In the genomic region with DNA sequence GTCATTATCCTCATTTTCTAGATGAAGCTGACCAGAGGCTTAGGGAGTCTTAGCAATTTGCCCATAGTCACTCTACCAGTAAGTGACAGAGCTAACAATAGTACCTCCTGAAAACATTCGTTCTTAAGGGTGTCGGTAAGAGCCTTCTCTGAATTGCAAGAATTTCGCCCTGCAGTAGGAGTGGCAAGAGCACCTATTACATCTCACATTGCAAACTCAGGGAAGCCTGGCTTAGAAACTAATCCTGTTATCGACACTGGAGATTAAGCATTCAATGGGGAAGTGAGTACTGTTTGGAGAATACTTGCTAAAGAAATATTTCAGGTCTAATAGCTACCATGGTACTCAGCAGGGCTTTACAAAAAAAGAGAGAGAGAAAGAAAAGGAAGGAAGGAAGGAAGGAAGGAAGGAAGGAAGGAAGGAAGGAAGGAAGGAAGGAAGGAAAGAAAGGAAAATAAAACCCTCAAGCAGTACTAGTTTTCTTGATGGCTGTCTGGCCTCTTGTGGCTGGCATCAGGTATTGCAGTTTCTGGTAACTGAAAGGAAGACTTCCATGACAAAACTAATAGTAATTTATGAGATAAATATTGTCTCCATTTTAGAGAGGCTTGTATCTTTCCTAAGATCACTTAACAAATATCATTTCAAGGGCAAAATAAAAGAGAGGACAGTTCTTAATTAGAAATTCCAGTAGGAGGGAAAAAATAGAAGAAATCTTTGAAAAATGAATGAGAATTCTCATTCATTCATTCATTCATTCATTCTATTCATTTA, we compare ENCODE assay signal across 9 cellular contexts. TPM values are rescaled to one million over a fixed set of nuclear protein-coding genes. Genes with fewer than 3 reads are reported as not detected.
DNase-seq lines count a peak whose midpoint lies in the region; ATAC-seq, FAIRE-seq and TF ChIP-seq lines count a peak whose summit lies in the region.
"Had no signal": no experiment of that assay in that cellular context is flagged by ENCODE, and none has a peak within 500 bp of the region (broad histone marks: within the 10 kb centered on the region; RNA-seq: fewer than 3 reads in every experiment).

No MANE protein-coding gene starts in this region.

- H3K4me3 ChIP-seq in CD8-positive, alpha-beta T cell (ENCODE audit: low read depth, low read length): no peak overlapping the region
- H3K4me3 ChIP-seq in GM23248 (no peak overlapping the region), bronchial epithelial cell (ENCODE audit: low read depth, low read length) (no peak overlapping the region), HepG2 (replicated peaks in 1 of 3; ENCODE audit: insufficient read depth in 1 of 3, low read depth in 2 of 3, low read length in 3 of 3) (no peak overlapping the region), lower leg skin (ENCODE audit: low read depth, poor library complexity, severe bottlenecking) (no peak overlapping the region)

- WGBS in GM23248 (ENCODE audit: low coverage in 1 of 2, low lambda C conversion rate in 2 of 2, missing lambda C conversion rate in 2 of 2), 2 experiments: 47 to 50% methylated on average over 4 of the region's 4 CpGs
- WGBS in HepG2 (ENCODE audit: low lambda C conversion rate): 57% methylated on average over 4 of the region's 4 CpGs
- WGBS in lower leg skin, 2 donors: 53 to 57% methylated on average over 4 of the region's 4 CpGs

- TF ChIP-seq EP300 in HepG2 (IDR thresholded peaks at IDR 0.05; ENCODE audit: low read depth in 2 of 2, low read length in 2 of 2) (no peak), HepG2 (CRISPR knock-in tag; IDR thresholded peaks at IDR 0.05; ENCODE audit: borderline replicate concordance) (no peak)

- no peaks in the 10 kb centered on the region for H3K9me3 Mint-ChIP-seq in CD8-positive, alpha-beta T cell

- ATAC-seq in CD8-positive, alpha-beta T cell: no peak
- 0 out of 3 replicates have a peak, but pooled peaks have one; percentile 18 for ATAC-seq in HepG2
- ATAC-seq in stimulated activated naive CD8-positive, alpha-beta T cell treated with anti-CD3 and anti-CD28 coated beads, Interleukin-15, Interleukin-2, amounts not matched to agents 100 U/mL and 50 U/mL, for 24 hours: no peak

- no peaks in the 10 kb centered on the region for H3K27me3 ChIP-seq in CD8-positive, alpha-beta T cell (ENCODE audit: insufficient read depth, low read length)
- H3K27me3 ChIP-seq in GM23248 (replicated peaks; ENCODE audit: insufficient read depth) (peaks cover 6% of the 10 kb centered on the region; the same call in 1 of the 2 replicates), bronchial epithelial cell (ENCODE audit: control insufficient read depth, insufficient read depth, low read length) (peaks cover 3% of the 10 kb centered on the region), HepG2 (ENCODE audit: control insufficient read depth in 1 of 2, insufficient read depth in 2 of 2, low read length in 2 of 2) (no peaks in the 10 kb centered on the region)

- H2AFZ ChIP-seq in GM23248 (0 out of 2 replicates have a peak overlapping the region, but pooled peaks have one; percentile 21), HepG2 (ENCODE audit: low read length) (no peak overlapping the region)

- H3K9me2 ChIP-seq in GM23248 (ENCODE audit: insufficient read depth): no peaks in the 10 kb centered on the region

- H3K4me1 Mint-ChIP-seq in CD8-positive, alpha-beta T cell (ENCODE audit: low read depth): peaks cover 3% of the 10 kb centered on the region

- TF ChIP-seq POLR2A in HepG2 (IDR thresholded peaks at IDR 0.05; ENCODE audit: insufficient read depth in 1 of 2, low read depth in 2 of 2, low read length in 2 of 2): no peak
- no peak for TF ChIP-seq POLR2A in lower leg skin (IDR thresholded peaks at IDR 0.05)

- H3K36me3 ChIP-seq in CD8-positive, alpha-beta T cell (ENCODE audit: insufficient read depth, low read length): no peaks in the 10 kb centered on the region
- no peaks in the 10 kb centered on the region for H3K36me3 ChIP-seq in GM23248 (ENCODE audit: low read depth)
- no peaks in the 10 kb centered on the region for H3K36me3 ChIP-seq in bronchial epithelial cell (ENCODE audit: control insufficient read depth, insufficient read depth, low read length)
- H3K36me3 ChIP-seq in HepG2 (replicated peaks in 1 of 2; ENCODE audit: control insufficient read depth in 1 of 2, insufficient read depth in 2 of 2, low read length in 2 of 2): no peaks in the 10 kb centered on the region

- POLR2A ChIA-PET in CD8-positive, alpha-beta T cell (lab: Charles Lee): no interaction called here
- POLR2A ChIA-PET in HepG2 (lab: Yijun Ruan, JAX): no interaction called here

- no peaks in the 10 kb centered on the region for H3F3A ChIP-seq in GM23248 (ENCODE audit: insufficient read depth)

- in situ Hi-C loops in GM23248 (cut with MboI) (no loop called here), HepG2 (cut with HindIII; ENCODE audit: extremely low pct_ligation_motif_present, low pct_unique_long_range_greater_than_20kb) (loop anchor here (5.0 kb wide), 1 partner anchor 335 kb away; no protein-coding TSS in a partner anchor)

- no peak overlapping the region for H3K4me3 Mint-ChIP-seq in CD8-positive, alpha-beta T cell

- H3K4me1 ChIP-seq in CD8-positive, alpha-beta T cell (ENCODE audit: insufficient read depth, low read length): no peaks in the 10 kb centered on the region
- 0 out of 2 replicates have a peak, but pooled peaks cover 3% of the 10 kb centered on the region for H3K4me1 ChIP-seq in GM23248 (ENCODE audit: insufficient read depth)
- H3K4me1 ChIP-seq in HepG2 (ENCODE audit: insufficient read depth, low read length): peaks cover 21% of the 10 kb centered on the region

- H3K79me2 ChIP-seq in GM23248 (ENCODE audit: insufficient read depth) (no peaks in the 10 kb centered on the region), HepG2 (ENCODE audit: insufficient read depth, low read length) (no peaks in the 10 kb centered on the region)

- no TSS peak for BruUV-seq in HepG2 (replicated peaks; lab: Mats Ljungman, UMichigan)

- no peaks in the 10 kb centered on the region for H3K9me3 ChIP-seq in CD8-positive, alpha-beta T cell (ENCODE audit: low read length)
- no peaks in the 10 kb centered on the region for H3K9me3 ChIP-seq in GM23248 (ENCODE audit: low read depth)
- no peaks in the 10 kb centered on the region for H3K9me3 ChIP-seq in HepG2 (ENCODE audit: low read length)

- TF ChIP-seq RAD21 in HepG2 (CRISPR knock-in tag; IDR thresholded peaks at IDR 0.05): peak; percentile 19; the same call in 1 of the 2 replicates

- no peak overlapping the region for H3K27ac ChIP-seq in CD8-positive, alpha-beta T cell (ENCODE audit: low read depth, low read length)
- H3K27ac ChIP-seq in GM23248 (no peak overlapping the region), HepG2 (ENCODE audit: extremely low read length, insufficient read depth, low read length) (no peak overlapping the region)

- no peak for DNase-seq in CD8-positive, alpha-beta T cell
- DNase-seq in GM23248: peak; percentile 67
- peak; percentile 72 for DNase-seq in NCI-H69 (lab: John Stamatoyannopoulos, UW)
- DNase-seq in bronchial epithelial cell (ENCODE audit: low read depth): peak; percentile 53
- DNase-seq in HepG2 (ENCODE audit: low spot score): peak; percentile 28
- DNase-seq in lower leg skin (ENCODE audit: low spot score in 2 of 2): no peak
- DNase-seq in T-helper 1 cell: no peak
- no peak for DNase-seq in stimulated activated naive CD8-positive, alpha-beta T cell treated with anti-CD3 and anti-CD28 coated beads, Interleukin-15, Interleukin-2, amounts not matched to agents 100 U/mL and 50 U/mL, for 24 hours

- no peak overlapping the region for H3K9ac ChIP-seq in GM23248
- no peak overlapping the region for H3K9ac ChIP-seq in HepG2 (ENCODE audit: insufficient read depth, low read depth, low read length)

- H3K36me3 Mint-ChIP-seq in CD8-positive, alpha-beta T cell: no peaks in the 10 kb centered on the region

- H3K27me3 Mint-ChIP-seq in CD8-positive, alpha-beta T cell (ENCODE audit: low read depth): peaks cover 8% of the 10 kb centered on the region

- intact Hi-C loops in CD8-positive, alpha-beta T cell (cut with DNase I, micrococcal nuclease): loop anchor here (1.0 to 5.0 kb wide), 2 partner anchors 336 to 600 kb away; no protein-coding TSS in a partner anchor
- intact Hi-C loops in HepG2 (cut with micrococcal nuclease; ENCODE audit: unreplicated experiment) (loop anchor here (1.0 to 10.0 kb wide), 2 partner anchors 107 to 336 kb away; no protein-coding TSS in a partner anchor), lower leg skin (cut with DNase I; ENCODE audit: low total_unique reads) (no loop called here)

- FAIRE-seq in bronchial epithelial cell (lab: Jason Lieb, UNC) (no peak), HepG2 (lab: Jason Lieb, UNC) (peak; percentile 40)

- H4K20me1 ChIP-seq in GM23248 (ENCODE audit: insufficient read depth) (no peaks in the 10 kb centered on the region), HepG2 (ENCODE audit: insufficient read depth, low read length) (no peaks in the 10 kb centered on the region)

- CTCF ChIA-PET in CD8-positive, alpha-beta T cell (lab: Charles Lee): interaction anchor here (0.6 to 2.9 kb wide), 3 partner anchors 329 to 366 kb away, joined by 3 to 13 read pairs (median 5); no protein-coding TSS in a partner anchor
- CTCF ChIA-PET in HepG2 (lab: Yijun Ruan, JAX; ENCODE audit: low intra/inter-chr PET ratio, low total read pairs): interaction anchor here (2.5 kb wide), 1 partner anchor 336 kb away, joined by 10 read pairs; no protein-coding TSS in a partner anchor

- H3K4me2 ChIP-seq in GM23248 (ENCODE audit: unreplicated experiment) (no peak overlapping the region), HepG2 (ENCODE audit: low read depth, low read length) (peak overlapping the region; percentile 23; the same call in 1 of the 2 replicates)

- no peak overlapping the region for H3K27ac Mint-ChIP-seq in CD8-positive, alpha-beta T cell

- TF ChIP-seq CTCF in CD8-positive, alpha-beta T cell (IDR thresholded peaks at IDR 0.05): peak; percentile 64
- TF ChIP-seq CTCF in bronchial epithelial cell (IDR thresholded peaks at IDR 0.05; ENCODE audit: insufficient read depth, low read length, severe bottlenecking): peak; percentile 69
- TF ChIP-seq CTCF in HepG2 (CRISPR knock-in tag; IDR thresholded peaks at IDR 0.05): peak; percentile 79
- peak in 1 of 3 donors; percentile 83 for TF ChIP-seq CTCF in lower leg skin (IDR thresholded peaks at IDR 0.05)

RNA-seq across cellular contexts. Expression of a gene that starts 10.4 kb away (rescaled TPM):
- not detected for total RNA-seq in CD8-positive, alpha-beta T cell
- total RNA-seq in GM23248 (2014; rRNA removed; shearing (Covaris generic)): under 0.01 and 0.13 TPM in 2 replicates
- 0.04 and 0.08 TPM in 2 replicates for polyA plus RNA-seq in GM23248 (2016; fragmentation: Nextera tagmentation; extraction: Ambion mirVana)
- total RNA-seq in bronchial epithelial cell: 0.26 TPM in 2 replicates
- total RNA-seq in HepG2 (2016; rRNA removed; fragmentation: Illumina TruSeq; extraction: Trizol): 4.7 and 7.2 TPM in 2 replicates
- total RNA-seq in HepG2 (2016; cell fraction: cytosol; rRNA removed; fragmentation: Illumina TruSeq; extraction: Trizol; ENCODE audit: low read depth): 1.0 and 1.4 TPM in 2 replicates
- 4.7 and 5.6 TPM in 2 replicates for total RNA-seq in HepG2 (2016; cell fraction: insoluble cytoplasmic fraction; rRNA removed; fragmentation: Illumina TruSeq; extraction: Trizol)
- 3.4 and 3.6 TPM in 2 replicates for total RNA-seq in HepG2 (2016; cell fraction: membrane; rRNA removed; fragmentation: Illumina TruSeq; extraction: Trizol)
- total RNA-seq in HepG2 (2016; cell fraction: nucleus; rRNA removed; fragmentation: Illumina TruSeq; extraction: Trizol): 9.3 and 11.2 TPM in 2 replicates
- 4.9 and 6.0 TPM in 2 replicates for polyA plus RNA-seq in HepG2 (2011; rRNA removed)
- polyA plus RNA-seq in HepG2 (2011; cell fraction: cytosol; rRNA removed): 3.2 and 3.4 TPM in 2 replicates
- 15.8 and 17.7 TPM in 2 replicates for polyA plus RNA-seq in HepG2 (2011; cell fraction: nucleus; rRNA removed)
- polyA plus RNA-seq in HepG2 (2012): 5.2 and 7.5 TPM in 2 replicates
- 0.59 and 0.76 TPM in 2 replicates for polyA plus RNA-seq in HepG2 (2016; cell fraction: cytosol; fragmentation: Illumina TruSeq; extraction: Trizol; ENCODE audit: low read depth)
- 5.7 and 7.7 TPM in 2 replicates for polyA plus RNA-seq in HepG2 (2016; cell fraction: insoluble cytoplasmic fraction; fragmentation: Illumina TruSeq; extraction: Trizol; ENCODE audit: low read depth)
- 1.3 and 1.9 TPM in 2 replicates for polyA plus RNA-seq in HepG2 (2016; cell fraction: membrane; fragmentation: Illumina TruSeq; extraction: Trizol; ENCODE audit: low read depth)
- 20.2 and 21.5 TPM in 2 replicates for polyA plus RNA-seq in HepG2 (2016; cell fraction: nucleus; fragmentation: Illumina TruSeq; extraction: Trizol; ENCODE audit: insufficient read depth, low read depth)
- polyA minus RNA-seq in HepG2 (2011; rRNA and poly(A)+ RNA removed; ENCODE audit: low replicate concordance): 12.6 and 14.6 TPM in 2 replicates
- polyA minus RNA-seq in HepG2 (2011; cell fraction: cytosol; rRNA and poly(A)+ RNA removed): 5.2 and 6.1 TPM in 2 replicates
- polyA minus RNA-seq in HepG2 (2011; cell fraction: nucleus; rRNA and poly(A)+ RNA removed): 10.2 and 14.7 TPM in 2 replicates
- total RNA-seq in lower leg skin: 10 to 100 TPM in 1 of 4 donors, 1 to 10 TPM in 3; 3.7 to 14.4 (median 9.6) TPM

RNA-seq across cellular contexts. Expression of a gene that starts 15.3 kb away (rescaled TPM):
- not detected for total RNA-seq in CD8-positive, alpha-beta T cell
- not detected in 2 replicates for total RNA-seq in GM23248 (2014; rRNA removed; shearing (Covaris generic))
- polyA plus RNA-seq in GM23248 (2016; fragmentation: Nextera tagmentation; extraction: Ambion mirVana) (not detected in 2 replicates), HepG2 (2011; rRNA removed) (not detected in 2 replicates)
- total RNA-seq in bronchial epithelial cell (not detected in 2 replicates), HepG2 (2016; rRNA removed; fragmentation: Illumina TruSeq; extraction: Trizol) (not detected in 2 replicates), lower leg skin (not detected)
- total RNA-seq in HepG2 (2016; cell fraction: cytosol; rRNA removed; fragmentation: Illumina TruSeq; extraction: Trizol; ENCODE audit: low read depth): not detected in 2 replicates
- not detected in 2 replicates for total RNA-seq in HepG2 (2016; cell fraction: insoluble cytoplasmic fraction; rRNA removed; fragmentation: Illumina TruSeq; extraction: Trizol)
- total RNA-seq in HepG2 (2016; cell fraction: membrane; rRNA removed; fragmentation: Illumina TruSeq; extraction: Trizol): not detected in 2 replicates
- total RNA-seq in HepG2 (2016; cell fraction: nucleus; rRNA removed; fragmentation: Illumina TruSeq; extraction: Trizol): not detected in 2 replicates
- not detected in 2 replicates for polyA plus RNA-seq in HepG2 (2011; cell fraction: cytosol; rRNA removed)
- not detected in 2 replicates for polyA plus RNA-seq in HepG2 (2011; cell fraction: nucleus; rRNA removed)
- 0.44 and 0.48 TPM in 2 replicates for polyA plus RNA-seq in HepG2 (2012)
- not detected in 2 replicates for polyA plus RNA-seq in HepG2 (2016; cell fraction: cytosol; fragmentation: Illumina TruSeq; extraction: Trizol; ENCODE audit: low read depth)
- not detected in 2 replicates for polyA plus RNA-seq in HepG2 (2016; cell fraction: insoluble cytoplasmic fraction; fragmentation: Illumina TruSeq; extraction: Trizol; ENCODE audit: low read depth)
- polyA plus RNA-seq in HepG2 (2016; cell fraction: membrane; fragmentation: Illumina TruSeq; extraction: Trizol; ENCODE audit: low read depth): not detected in 2 replicates
- polyA plus RNA-seq in HepG2 (2016; cell fraction: nucleus; fragmentation: Illumina TruSeq; extraction: Trizol; ENCODE audit: insufficient read depth, low read depth): not detected in 2 replicates
- not detected in 2 replicates for polyA minus RNA-seq in HepG2 (2011; rRNA and poly(A)+ RNA removed; ENCODE audit: low replicate concordance)
- not detected in 2 replicates for polyA minus RNA-seq in HepG2 (2011; cell fraction: cytosol; rRNA and poly(A)+ RNA removed)
- polyA minus RNA-seq in HepG2 (2011; cell fraction: nucleus; rRNA and poly(A)+ RNA removed): not detected in 2 replicates
- total RNA-seq: RPMI7951 had no signal

RNA-seq across cellular contexts. Expression of a gene that starts 20.0 kb away (rescaled TPM):
- not detected for total RNA-seq in CD8-positive, alpha-beta T cell
- not detected in 2 replicates for total RNA-seq in GM23248 (2014; rRNA removed; shearing (Covaris generic))
- polyA plus RNA-seq in GM23248 (2016; fragmentation: Nextera tagmentation; extraction: Ambion mirVana) (0.38 TPM in 1 of 2 replicates, not detected in the other), HepG2 (2011; rRNA removed) (not detected in 2 replicates)
- total RNA-seq in bronchial epithelial cell (0.13 TPM in 1 of 2 replicates, not detected in the other), HepG2 (2016; rRNA removed; fragmentation: Illumina TruSeq; extraction: Trizol) (not detected in 2 replicates), lower leg skin (not detected)
- total RNA-seq in HepG2 (2016; cell fraction: cytosol; rRNA removed; fragmentation: Illumina TruSeq; extraction: Trizol; ENCODE audit: low read depth): not detected in 2 replicates
- not detected in 2 replicates for total RNA-seq in HepG2 (2016; cell fraction: insoluble cytoplasmic fraction; rRNA removed; fragmentation: Illumina TruSeq; extraction: Trizol)
- total RNA-seq in HepG2 (2016; cell fraction: membrane; rRNA removed; fragmentation: Illumina TruSeq; extraction: Trizol): not detected in 2 replicates
- not detected in 2 replicates for total RNA-seq in HepG2 (2016; cell fraction: nucleus; rRNA removed; fragmentation: Illumina TruSeq; extraction: Trizol)
- not detected in 2 replicates for polyA plus RNA-seq in HepG2 (2011; cell fraction: cytosol; rRNA removed)
- not detected in 2 replicates for polyA plus RNA-seq in HepG2 (2011; cell fraction: nucleus; rRNA removed)
- not detected in 2 replicates for polyA plus RNA-seq in HepG2 (2012)
- not detected in 2 replicates for polyA plus RNA-seq in HepG2 (2016; cell fraction: cytosol; fragmentation: Illumina TruSeq; extraction: Trizol; ENCODE audit: low read depth)
- not detected in 2 replicates for polyA plus RNA-seq in HepG2 (2016; cell fraction: insoluble cytoplasmic fraction; fragmentation: Illumina TruSeq; extraction: Trizol; ENCODE audit: low read depth)
- polyA plus RNA-seq in HepG2 (2016; cell fraction: membrane; fragmentation: Illumina TruSeq; extraction: Trizol; ENCODE audit: low read depth): not detected in 2 replicates
- not detected in 2 replicates for polyA plus RNA-seq in HepG2 (2016; cell fraction: nucleus; fragmentation: Illumina TruSeq; extraction: Trizol; ENCODE audit: insufficient read depth, low read depth)
- 0.80 TPM in 1 of 2 replicates, not detected in the other for polyA minus RNA-seq in HepG2 (2011; rRNA and poly(A)+ RNA removed; ENCODE audit: low replicate concordance)
- polyA minus RNA-seq in HepG2 (2011; cell fraction: cytosol; rRNA and poly(A)+ RNA removed): not detected in 2 replicates
- not detected in 2 replicates for polyA minus RNA-seq in HepG2 (2011; cell fraction: nucleus; rRNA and poly(A)+ RNA removed)

Comparison
In these comparisons a context has a peak if more than half of its experiments do, and no peak if none do; other contexts are left out.
1. DNase-seq: peak in GM23248 (single experiment), NCI-H69 (single experiment), bronchial epithelial cell (single experiment) and HepG2 (single experiment); none in CD8-positive, alpha-beta T cell (0 of 7), lower leg skin (0 of 2), T-helper 1 cell (0 of 5) and stimulated activated naive CD8-positive, alpha-beta T cell treated with anti-CD3 and anti-CD28 coated beads, Interleukin-15, Interleukin-2, amounts not matched to agents 100 U/mL and 50 U/mL, for 24 hours (single experiment).